8 cellular contexts compared by ENCODE assay signal in the genomic region with DNA sequence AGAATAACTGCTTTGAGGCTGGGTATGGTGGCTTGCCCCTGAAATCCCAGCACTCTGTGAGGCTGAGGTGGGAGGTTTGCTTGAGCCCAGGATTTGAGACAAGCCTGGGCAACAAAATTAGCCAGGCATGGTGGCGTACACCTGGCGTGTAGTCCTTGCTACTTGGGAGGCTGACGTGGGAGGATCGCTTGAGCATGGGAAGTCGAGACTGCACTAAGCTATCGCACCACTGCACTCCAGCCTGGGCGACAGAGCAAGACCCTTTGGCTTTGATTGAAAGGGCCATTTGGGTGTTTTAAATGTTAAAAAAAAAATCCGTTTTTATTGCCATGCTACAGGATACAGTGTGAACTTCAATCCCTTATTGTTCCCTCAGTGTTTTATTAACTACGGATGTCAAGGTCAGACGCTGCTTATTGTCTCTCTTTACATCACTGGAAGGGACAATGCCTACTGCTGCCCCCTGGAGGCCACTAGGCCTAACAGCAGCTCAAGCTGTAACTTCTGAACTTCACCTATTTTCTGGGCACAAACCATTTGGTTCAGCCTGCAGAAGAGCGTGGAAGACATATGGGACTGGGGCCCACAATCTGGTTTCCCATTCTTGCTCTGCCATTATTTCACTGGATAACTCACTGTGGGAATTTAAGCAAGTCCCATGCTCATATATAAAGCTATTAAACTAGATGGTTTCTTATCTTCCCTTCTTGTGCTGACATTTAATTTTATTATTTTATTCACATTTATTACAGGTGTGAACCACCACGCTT. TPM values are rescaled to one million over a fixed set of nuclear protein-coding genes. Genes with fewer than 3 reads are reported as not detected.
DNase-seq lines count a peak whose midpoint lies in the region; ATAC-seq and TF ChIP-seq lines count a peak whose summit lies in the region.

No MANE protein-coding gene starts in this region.

- no peaks in the 10 kb centered on the region for H3K36me3 Mint-ChIP-seq in type B pancreatic cell

- peak; percentile 93 for TF ChIP-seq CTCF in LNCaP clone FGC (IDR thresholded peaks at IDR 0.05; ENCODE audit: control insufficient read depth, extremely low read depth, insufficient read depth)
- TF ChIP-seq CTCF in omental fat pad (IDR thresholded peaks at IDR 0.05): peak in 1 of 3 donors; percentile 29
- peak; percentile 97 for TF ChIP-seq CTCF in type B pancreatic cell (conservative IDR thresholded peaks at IDR 0.05)

- peaks cover 22% of the 10 kb centered on the region for H3K4me1 Mint-ChIP-seq in type B pancreatic cell (ENCODE audit: unreplicated experiment)

- H3K4me3 Mint-ChIP-seq in type B pancreatic cell: peak overlapping the region; percentile 42

- peaks cover 29% of the 10 kb centered on the region for H3K27me3 Mint-ChIP-seq in type B pancreatic cell

- DNase-seq in DMS79 (lab: John Stamatoyannopoulos, UW): peak; percentile 4
- peak; percentile 33 for DNase-seq in LNCaP clone FGC (ENCODE audit: low read depth)
- DNase-seq in SHP77 (lab: John Stamatoyannopoulos, UW): peak; percentile 30 to 62
- DNase-seq in activated T-helper 1 cell treated with anti-CD3 and anti-CD28 coated beads, Interleukin-2, amount 50 U/mL, for 16 hours (ENCODE audit: low read depth in 1 of 2, low spot score in 1 of 2): peak; percentile 35 to 40
- peak; percentile 49 for DNase-seq in fibroblast of the conjunctiva (ENCODE audit: low read depth)
- peak; percentile 27 for DNase-seq in omental fat pad (ENCODE audit: low spot score)
- no peak for DNase-seq in type B pancreatic cell (ENCODE audit: extremely low spot score, unreplicated experiment)

- no peak overlapping the region for H3K4me3 ChIP-seq in LNCaP clone FGC (ENCODE audit: low read depth, low read length)

- H3K9me3 Mint-ChIP-seq in type B pancreatic cell: peaks cover 4% of the 10 kb centered on the region

- H3K27ac Mint-ChIP-seq in type B pancreatic cell: peak overlapping the region; percentile 52

- ATAC-seq in omental fat pad (ENCODE audit: low FRiP score) (peak; percentile 43), HG02571 (IDR thresholded peaks at IDR 0.05; ENCODE audit: unreplicated experiment) (no peak)

RNA-seq across cellular contexts. Expression of gene IREB2, which starts 15.3 kb away (rescaled TPM):
- total RNA-seq in omental fat pad (10 to 100 TPM; 24.0 to 46.5 (median 33.2) TPM), type B pancreatic cell (ENCODE audit: low replicate concordance) (76.9 and 83.8 TPM in 2 replicates)
